Comparison of ENCODE assay signal across 1 cellular context in genomic region chr14:68459480-68460136, GRCh38.
TF ChIP-seq lines count a peak whose summit lies in the region.

No MANE protein-coding gene starts in this region.

TF ChIP-seq in GM23338, 12 proteins besides CTCF, POLR2A, EP300 and RAD21 (continued from another document):
- no peak for TF ChIP-seq ZNF462 (CRISPR knock-in tag; IDR thresholded peaks at IDR 0.05)
- TF ChIP-seq ETS1 (IDR thresholded peaks at IDR 0.05): no peak
- no peak for TF ChIP-seq JUNB (IDR thresholded peaks at IDR 0.05; ENCODE audit: unreplicated experiment)
- TF ChIP-seq REST (IDR thresholded peaks at IDR 0.05; ENCODE audit: unreplicated experiment): no peak
TF ChIP-seq in GM23338: peak in this region for 0.
